Comparison of ENCODE assay signal across 18 cellular contexts in the genomic region with DNA sequence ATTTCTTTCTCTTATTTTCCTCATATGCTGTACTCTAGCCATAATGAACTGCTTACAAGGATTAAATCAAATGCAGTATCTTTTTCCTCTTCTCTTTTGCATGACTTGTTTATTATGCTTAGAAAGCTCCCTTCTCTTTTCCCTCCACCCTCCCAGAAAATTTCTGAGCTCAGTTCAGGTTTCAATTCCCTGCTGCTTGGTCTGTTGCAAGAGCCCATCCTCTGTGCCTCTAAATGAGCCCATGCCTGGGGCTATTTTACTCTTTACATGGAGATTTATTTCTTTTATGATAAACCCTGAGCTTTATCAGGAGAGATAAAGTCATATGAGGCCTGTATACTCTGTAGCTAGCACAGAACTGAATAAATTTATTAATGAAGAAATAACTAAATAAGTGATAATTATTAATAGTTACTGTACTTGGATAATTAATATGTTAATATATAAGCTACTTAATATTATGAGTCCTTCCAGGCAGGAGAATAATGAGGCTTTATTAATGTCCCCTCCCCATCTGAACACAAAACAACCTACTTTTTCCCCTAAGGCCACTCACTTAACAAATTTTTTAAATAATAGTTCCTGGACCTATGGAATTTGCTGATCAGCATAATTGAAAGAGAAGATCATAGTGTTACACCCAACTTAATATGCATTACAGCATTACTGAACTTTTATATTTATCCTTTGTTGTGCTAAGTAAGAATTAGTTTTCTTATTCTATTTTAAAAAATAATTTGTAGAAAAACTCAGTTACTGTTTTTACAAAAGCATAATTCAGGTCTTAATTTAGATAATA.
"Had no signal": no experiment of that assay in that cellular context is flagged by ENCODE, and none has a peak within 500 bp of the region (broad histone marks: within the 10 kb centered on the region; RNA-seq: fewer than 3 reads in every experiment).

No MANE protein-coding gene starts in this region.

- FAIRE-seq: endothelial cell of umbilical vein had no signal

- H3K4me3 Mint-ChIP-seq: naive thymus-derived CD8-positive, alpha-beta T cell; neural crest cell; stimulated activated memory B cell treated with anti-CD40 and anti-IgM and Interleukin-4, amounts not matched to agents 10 μg/mL and 1 μg/mL and 100 μg/mL, for 72 hours; stimulated activated naive CD8-positive, alpha-beta T cell treated with anti-CD3 and anti-CD28 coated beads, Interleukin-15, Interleukin-2, amounts not matched to agents 100 ng/mL and 50 ng/mL, for 24 hours had no signal

- H3K27ac Mint-ChIP-seq: naive thymus-derived CD8-positive, alpha-beta T cell; stimulated activated memory B cell treated with anti-CD40 and anti-IgM and Interleukin-4, amounts not matched to agents 10 μg/mL and 1 μg/mL and 100 μg/mL, for 72 hours; stimulated activated naive CD8-positive, alpha-beta T cell treated with anti-CD3 and anti-CD28 coated beads, Interleukin-15, Interleukin-2, amounts not matched to agents 100 ng/mL and 50 ng/mL, for 24 hours had no signal

- H3K9me3 Mint-ChIP-seq: neural crest cell had no signal

- ATAC-seq: foreskin keratinocyte; mucosa of descending colon; naive thymus-derived CD8-positive, alpha-beta T cell; right cardiac atrium; stimulated activated memory B cell treated with anti-CD40 and anti-IgM and Interleukin-4, amounts not matched to agents 10 μg/mL and 1 μg/mL and 100 μg/mL, for 72 hours had no signal

- H3K36me3 Mint-ChIP-seq: naive thymus-derived CD8-positive, alpha-beta T cell; stimulated activated memory B cell treated with anti-CD40 and anti-IgM and Interleukin-4, amounts not matched to agents 10 μg/mL and 1 μg/mL and 100 μg/mL, for 72 hours had no signal

- H3K4me1 ChIP-seq: colonic mucosa, foreskin keratinocyte, tibial artery, upper lobe of left lung, uterus had no signal

- DNase-seq: colonic mucosa; dermis blood vessel endothelial cell; erythroblast; foreskin keratinocyte; mucosa of descending colon; naive thymus-derived CD8-positive, alpha-beta T cell; nucleus accumbens; ovary; right cardiac atrium; stimulated activated CD4-positive, alpha-beta T cell treated with anti-CD3 and anti-CD28 coated beads, Interleukin-4, amount 100 ng/mL, for 1 hour; tibial artery; upper lobe of left lung; uterus had no signal

- H3K4me1 Mint-ChIP-seq: naive thymus-derived CD8-positive, alpha-beta T cell; stimulated activated memory B cell treated with anti-CD40 and anti-IgM and Interleukin-4, amounts not matched to agents 10 μg/mL and 1 μg/mL and 100 μg/mL, for 72 hours had no signal

- H3K27me3 Mint-ChIP-seq: naive thymus-derived CD8-positive, alpha-beta T cell; stimulated activated memory B cell treated with anti-CD40 and anti-IgM and Interleukin-4, amounts not matched to agents 10 μg/mL and 1 μg/mL and 100 μg/mL, for 72 hours; stimulated activated naive CD8-positive, alpha-beta T cell treated with anti-CD3 and anti-CD28 coated beads, Interleukin-15, Interleukin-2, amounts not matched to agents 100 ng/mL and 50 ng/mL, for 24 hours had no signal

- H3K4me3 ChIP-seq: colonic mucosa, mucosa of descending colon, ovary, smooth muscle cell, tibial artery, upper lobe of left lung, uterus had no signal

- H3K27me3 ChIP-seq: colonic mucosa, foreskin keratinocyte, ovary, tibial artery, upper lobe of left lung, uterus had no signal

- H3K9me3 ChIP-seq: colonic mucosa, ovary, tibial artery, upper lobe of left lung, uterus had no signal

- H3K27ac ChIP-seq: colonic mucosa, foreskin keratinocyte, ovary, tibial artery, upper lobe of left lung, uterus had no signal

- H3K36me3 ChIP-seq: colonic mucosa, ovary, tibial artery, upper lobe of left lung, uterus had no signal

- H3K4me2 ChIP-seq: smooth muscle cell had no signal
